ENCODE assay signal across 17 cellular contexts in the genomic region with DNA sequence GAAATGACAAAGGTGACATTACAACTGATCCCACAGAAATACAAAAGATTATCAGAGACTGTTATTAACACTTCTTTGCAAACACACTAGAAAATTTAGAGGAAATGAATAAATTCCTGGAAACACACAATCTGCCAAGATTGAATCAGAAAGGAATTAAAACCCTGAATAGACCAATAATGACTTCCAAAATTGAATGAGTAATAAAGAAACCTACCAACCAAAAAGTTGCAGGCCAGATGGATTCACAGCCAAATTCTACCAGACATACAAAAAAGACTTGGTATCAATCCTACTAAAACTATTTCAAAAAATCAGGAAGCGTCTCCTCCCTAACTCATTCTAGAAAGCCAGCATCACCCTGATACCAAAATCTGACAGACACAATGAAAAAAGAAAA.
DNase-seq lines count a peak whose midpoint lies in the region.
"Had no signal": no experiment of that assay in that cellular context is flagged by ENCODE, and none has a peak within 500 bp of the region (broad histone marks: within the 10 kb centered on the region; RNA-seq: fewer than 3 reads in every experiment).

No MANE protein-coding gene starts in this region.

- H3K36me3 Mint-ChIP-seq in activated naive CD4-positive, alpha-beta T cell treated with anti-CD3 and anti-CD28 coated beads, Interleukin-2, amount 50 U/mL, for 24 hours, result peaks cover 3% of the 10 kb centered on the region
- no peaks in the 10 kb centered on the region for H3K36me3 Mint-ChIP-seq in activated naive CD4-positive, alpha-beta T cell treated with anti-CD3 and anti-CD28 coated beads, Interleukin-2, amount 10 ng/mL, durations not matched to agents 7 days and 5 days
- H3K36me3 Mint-ChIP-seq: CD8-positive, alpha-beta T cell had no signal

- no peak overlapping the region for H3K4me3 Mint-ChIP-seq in activated naive CD4-positive, alpha-beta T cell treated with anti-CD3 and anti-CD28 coated beads, Interleukin-2, amount 50 U/mL, for 24 hours
- no peak overlapping the region for H3K4me3 Mint-ChIP-seq in activated naive CD4-positive, alpha-beta T cell treated with anti-CD3 and anti-CD28 coated beads, Interleukin-2, amount 10 ng/mL, durations not matched to agents 7 days and 5 days
- H3K4me3 Mint-ChIP-seq: B cell; CD4-positive, alpha-beta T cell; CD8-positive, alpha-beta T cell had no signal

- peaks cover 36% of the 10 kb centered on the region for H3K9me3 Mint-ChIP-seq in activated naive CD4-positive, alpha-beta T cell treated with anti-CD3 and anti-CD28 coated beads, Interleukin-2, amount 50 U/mL, for 24 hours
- peaks cover 10% of the 10 kb centered on the region for H3K9me3 Mint-ChIP-seq in activated naive CD4-positive, alpha-beta T cell treated with anti-CD3 and anti-CD28 coated beads, Interleukin-2, amount 10 ng/mL, durations not matched to agents 7 days and 5 days

- H3K4me1 Mint-ChIP-seq in activated naive CD4-positive, alpha-beta T cell treated with anti-CD3 and anti-CD28 coated beads, Interleukin-2, amount 50 U/mL, for 24 hours, result no peaks in the 10 kb centered on the region
- no peaks in the 10 kb centered on the region for H3K4me1 Mint-ChIP-seq in activated naive CD4-positive, alpha-beta T cell treated with anti-CD3 and anti-CD28 coated beads, Interleukin-2, amount 10 ng/mL, durations not matched to agents 7 days and 5 days
- H3K4me1 Mint-ChIP-seq: B cell had no signal

- peaks cover 15% of the 10 kb centered on the region for H3K27me3 Mint-ChIP-seq in activated naive CD4-positive, alpha-beta T cell treated with anti-CD3 and anti-CD28 coated beads, Interleukin-2, amount 50 U/mL, for 24 hours
- H3K27me3 Mint-ChIP-seq in activated naive CD4-positive, alpha-beta T cell treated with anti-CD3 and anti-CD28 coated beads, Interleukin-2, amount 10 ng/mL, durations not matched to agents 7 days and 5 days, result peaks cover 14% of the 10 kb centered on the region

- peak overlapping the region; percentile 42 for H3K27ac Mint-ChIP-seq in activated naive CD4-positive, alpha-beta T cell treated with anti-CD3 and anti-CD28 coated beads, Interleukin-2, amount 50 U/mL, for 24 hours
- no peak overlapping the region for H3K27ac Mint-ChIP-seq in activated naive CD4-positive, alpha-beta T cell treated with anti-CD3 and anti-CD28 coated beads, Interleukin-2, amount 10 ng/mL, durations not matched to agents 7 days and 5 days
- H3K27ac Mint-ChIP-seq: B cell; CD4-positive, alpha-beta T cell; CD8-positive, alpha-beta T cell had no signal

- CTCF ChIA-PET in activated naive CD4-positive, alpha-beta T cell treated with anti-CD3 and anti-CD28 coated beads, Interleukin-2, amount 10 ng/mL, durations not matched to agents 7 days and 5 days (lab: Charles Lee), result no interaction called here

- no peak for DNase-seq in activated naive CD4-positive, alpha-beta T cell treated with anti-CD3 and anti-CD28 coated beads, Interleukin-2, amount 10 ng/mL, durations not matched to agents 7 days and 5 days
- DNase-seq in EH (ENCODE audit: low read depth) (peak; percentile 7), fibroblast of peridontal ligament (ENCODE audit: extremely low read depth) (peak; percentile 57), DMS114 treated with DMSO at 0.1 percent for 48 hours (lab: John Stamatoyannopoulos, UW; ENCODE audit: unreplicated experiment) (no peak), NCI-H146 treated with DMSO at 0.1 percent for 48 hours (lab: John Stamatoyannopoulos, UW; ENCODE audit: unreplicated experiment) (no peak)
- DNase-seq: AML-193; Caco-2; Calu3; CD4-positive, alpha-beta T cell; CD8-positive, alpha-beta T cell; DMS153; DMS53; DMS79; DND-41; GF-D8 had no signal

Comparison
In these comparisons a context has a peak if more than half of its experiments do, and no peak if none do; other contexts are left out.
1. DNase-seq: peak in EH (single experiment) and fibroblast of peridontal ligament (single experiment); none in activated naive CD4-positive, alpha-beta T cell treated with anti-CD3 and anti-CD28 coated beads, Interleukin-2, amount 10 ng/mL, durations not matched to agents 7 days and 5 days (single experiment), DMS114 treated with DMSO at 0.1 percent for 48 hours (single experiment) and NCI-H146 treated with DMSO at 0.1 percent for 48 hours (single experiment).